ENCODE assay signal across 2 cellular contexts in genomic region chr2:201235865-201236811, GRCh38.
TF ChIP-seq lines count a peak whose summit lies in the region.

No MANE protein-coding gene starts in this region.

TF ChIP-seq in SK-N-SH, 30 proteins besides CTCF, POLR2A, EP300 and RAD21:
- no peak for TF ChIP-seq NRF1 (IDR thresholded peaks at IDR 0.05; ENCODE audit: low read depth, low read length)
- TF ChIP-seq POLR2AphosphoS5 (IDR thresholded peaks at IDR 0.05; ENCODE audit: low read depth, low read length), result no peak
- no peak for TF ChIP-seq EZH2phosphoT487 (IDR thresholded peaks at IDR 0.05; ENCODE audit: borderline replicate concordance, low read depth)
- TF ChIP-seq REST (IDR thresholded peaks at IDR 0.05; ENCODE audit: low read depth, low read length), result no peak
- TF ChIP-seq SMC3 (IDR thresholded peaks at IDR 0.05; ENCODE audit: low read depth, low read length), result peak; percentile 63
- 0 out of 2 replicates have a peak, but pooled peaks have one; percentile 14 for TF ChIP-seq GABPA (IDR thresholded peaks at IDR 0.05; ENCODE audit: low read depth)
- no peak for TF ChIP-seq TAF1 (IDR thresholded peaks at IDR 0.05; ENCODE audit: borderline replicate concordance, low read depth, low read length)
- TF ChIP-seq TCF12 (IDR thresholded peaks at IDR 0.05), result peak; percentile 7; the same call in 1 of the 2 replicates
- no peak for TF ChIP-seq NFIC (IDR thresholded peaks at IDR 0.05; ENCODE audit: borderline replicate concordance)
- TF ChIP-seq CHD2 (IDR thresholded peaks at IDR 0.05; ENCODE audit: low read length, partially characterized antibody), result no peak

TF ChIP-seq in GM12878, 131 proteins besides CTCF, POLR2A, EP300 and RAD21:
- TF ChIP-seq MTA2 (IDR thresholded peaks at IDR 0.05; ENCODE audit: low read depth) (no peak), JUND (IDR thresholded peaks at IDR 0.05; ENCODE audit: low read depth, low read length) (no peak), BHLHE40 (IDR thresholded peaks at IDR 0.05; ENCODE audit: borderline replicate concordance in 1 of 2, low read depth in 2 of 2, low read length in 1 of 2) (0 out of 4 replicates have a peak, but pooled peaks of 1 of the 2 experiments have one; percentile 13), YY1 (IDR thresholded peaks at IDR 0.05; ENCODE audit: low read depth, low read length) (peak; percentile 60; the same call in 1 of the 2 replicates), NR2F1 (conservative IDR thresholded peaks at IDR 0.05) (0 out of 2 replicates have a peak, but pooled peaks have one; percentile 33), HSF1 (IDR thresholded peaks at IDR 0.05; ENCODE audit: low read depth, low read length) (no peak), ZBTB40 (IDR thresholded peaks at IDR 0.05; ENCODE audit: borderline replicate concordance) (no peak), ESRRA (IDR thresholded peaks at IDR 0.05; ENCODE audit: low read length) (peak; percentile 18; the same call in 1 of the 2 replicates), PKNOX1 (IDR thresholded peaks at IDR 0.05) (no peak), CBFB (IDR thresholded peaks at IDR 0.05; ENCODE audit: low read depth) (no peak), RELA (IDR thresholded peaks at IDR 0.05; ENCODE audit: borderline replicate concordance, partially characterized antibody) (peak; percentile 28), POU2F2 (IDR thresholded peaks at IDR 0.05; ENCODE audit: borderline replicate concordance, low read depth, low read length) (no peak), ATF7 (IDR thresholded peaks at IDR 0.05; ENCODE audit: low read depth) (0 out of 2 replicates have a peak, but pooled peaks have one; percentile 11), RUNX3 (IDR thresholded peaks at IDR 0.05; ENCODE audit: low read length) (peak; percentile 35), MEF2A (IDR thresholded peaks at IDR 0.05; ENCODE audit: insufficient read depth, low read depth, low read length) (0 out of 2 replicates have a peak, but pooled peaks have one; percentile 61), FOXM1 (IDR thresholded peaks at IDR 0.05; ENCODE audit: low read depth, low read length) (peak; percentile 70), IKZF2 (IDR thresholded peaks at IDR 0.05) (no peak), ZBTB4 (CRISPR knock-in tag; IDR thresholded peaks at IDR 0.05) (no peak), SMC3 (IDR thresholded peaks at IDR 0.05; ENCODE audit: borderline replicate concordance, low read length) (peak; percentile 86), CREB1 (IDR thresholded peaks at IDR 0.05; ENCODE audit: low read depth) (peak; percentile 61), YBX1 (IDR thresholded peaks at IDR 0.05) (no peak), BMI1 (IDR thresholded peaks at IDR 0.05; ENCODE audit: borderline replicate concordance) (no peak), PML (IDR thresholded peaks at IDR 0.05; ENCODE audit: low read length) (no peak), TBL1XR1 (IDR thresholded peaks at IDR 0.05; ENCODE audit: low read depth, low read length) (no peak), SREBF2 (IDR thresholded peaks at IDR 0.05; ENCODE audit: low read length) (no peak), ZNF384 (IDR thresholded peaks at IDR 0.05; ENCODE audit: borderline replicate concordance, low read depth, low read length) (0 out of 2 replicates have a peak, but pooled peaks have one; percentile 30), WRNIP1 (IDR thresholded peaks at IDR 0.05; ENCODE audit: borderline replicate concordance, low read depth, low read length) (no peak; the same call in 1 of the 2 replicates), SMARCA5 (IDR thresholded peaks at IDR 0.05) (0 out of 2 replicates have a peak, but pooled peaks have one; percentile 17), EED (IDR thresholded peaks at IDR 0.05; ENCODE audit: low read depth) (peak; percentile 35; the same call in 1 of the 2 replicates), IKZF1 (conservative IDR thresholded peaks at IDR 0.05) (no peak), MEF2B (IDR thresholded peaks at IDR 0.05; ENCODE audit: partially characterized antibody, poor library complexity, severe bottlenecking) (peak; percentile 42), MYC (IDR thresholded peaks at IDR 0.05; ENCODE audit: insufficient read depth, insufficient read length, insufficient replicate concordance, low read length, severe bottlenecking) (no peak), SP1 (IDR thresholded peaks at IDR 0.05; ENCODE audit: low read depth, low read length) (no peak), STAT1 (conservative IDR thresholded peaks at IDR 0.05) (peak; percentile 54; the same call in 1 of the 2 replicates), ZBED1 (IDR thresholded peaks at IDR 0.05; ENCODE audit: borderline replicate concordance) (0 out of 2 replicates have a peak, but pooled peaks have one; percentile 34), SREBF1 (IDR thresholded peaks at IDR 0.05; ENCODE audit: low read length) (no peak), ZNF207 (IDR thresholded peaks at IDR 0.05; ENCODE audit: borderline replicate concordance) (0 out of 2 replicates have a peak, but pooled peaks have one; percentile 55)
- TF ChIP-seq, protein P1, sequence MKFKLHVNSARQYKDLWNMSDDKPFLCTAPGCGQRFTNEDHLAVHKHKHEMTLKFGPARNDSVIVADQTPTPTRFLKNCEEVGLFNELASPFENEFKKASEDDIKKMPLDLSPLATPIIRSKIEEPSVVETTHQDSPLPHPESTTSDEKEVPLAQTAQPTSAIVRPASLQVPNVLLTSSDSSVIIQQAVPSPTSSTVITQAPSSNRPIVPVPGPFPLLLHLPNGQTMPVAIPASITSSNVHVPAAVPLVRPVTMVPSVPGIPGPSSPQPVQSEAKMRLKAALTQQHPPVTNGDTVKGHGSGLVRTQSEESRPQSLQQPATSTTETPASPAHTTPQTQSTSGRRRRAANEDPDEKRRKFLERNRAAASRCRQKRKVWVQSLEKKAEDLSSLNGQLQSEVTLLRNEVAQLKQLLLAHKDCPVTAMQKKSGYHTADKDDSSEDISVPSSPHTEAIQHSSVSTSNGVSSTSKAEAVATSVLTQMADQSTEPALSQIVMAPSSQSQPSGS (IDR thresholded peaks at IDR 0.05; ENCODE audit: low read length), result no peak
- TF ChIP-seq, protein P2, sequence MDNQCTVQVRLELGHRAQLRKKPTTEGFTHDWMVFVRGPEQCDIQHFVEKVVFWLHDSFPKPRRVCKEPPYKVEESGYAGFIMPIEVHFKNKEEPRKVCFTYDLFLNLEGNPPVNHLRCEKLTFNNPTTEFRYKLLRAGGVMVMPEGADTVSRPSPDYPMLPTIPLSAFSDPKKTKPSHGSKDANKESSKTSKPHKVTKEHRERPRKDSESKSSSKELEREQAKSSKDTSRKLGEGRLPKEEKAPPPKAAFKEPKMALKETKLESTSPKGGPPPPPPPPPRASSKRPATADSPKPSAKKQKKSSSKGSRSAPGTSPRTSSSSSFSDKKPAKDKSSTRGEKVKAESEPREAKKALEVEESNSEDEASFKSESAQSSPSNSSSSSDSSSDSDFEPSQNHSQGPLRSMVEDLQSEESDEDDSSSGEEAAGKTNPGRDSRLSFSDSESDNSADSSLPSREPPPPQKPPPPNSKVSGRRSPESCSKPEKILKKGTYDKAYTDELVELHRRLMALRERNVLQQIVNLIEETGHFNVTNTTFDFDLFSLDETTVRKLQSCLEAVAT (IDR thresholded peaks at IDR 0.05), result no peak
- TF ChIP-seq, protein P3, sequence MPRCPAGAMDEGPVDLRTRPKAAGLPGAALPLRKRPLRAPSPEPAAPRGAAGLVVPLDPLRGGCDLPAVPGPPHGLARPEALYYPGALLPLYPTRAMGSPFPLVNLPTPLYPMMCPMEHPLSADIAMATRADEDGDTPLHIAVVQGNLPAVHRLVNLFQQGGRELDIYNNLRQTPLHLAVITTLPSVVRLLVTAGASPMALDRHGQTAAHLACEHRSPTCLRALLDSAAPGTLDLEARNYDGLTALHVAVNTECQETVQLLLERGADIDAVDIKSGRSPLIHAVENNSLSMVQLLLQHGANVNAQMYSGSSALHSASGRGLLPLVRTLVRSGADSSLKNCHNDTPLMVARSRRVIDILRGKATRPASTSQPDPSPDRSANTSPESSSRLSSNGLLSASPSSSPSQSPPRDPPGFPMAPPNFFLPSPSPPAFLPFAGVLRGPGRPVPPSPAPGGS (IDR thresholded peaks at IDR 0.05; ENCODE audit: borderline replicate concordance, insufficient read depth, low read depth, low read length, poor library complexity, severe bottlenecking), result no peak
